Comparison of ENCODE assay signal across 7 cellular contexts in the genomic region with DNA sequence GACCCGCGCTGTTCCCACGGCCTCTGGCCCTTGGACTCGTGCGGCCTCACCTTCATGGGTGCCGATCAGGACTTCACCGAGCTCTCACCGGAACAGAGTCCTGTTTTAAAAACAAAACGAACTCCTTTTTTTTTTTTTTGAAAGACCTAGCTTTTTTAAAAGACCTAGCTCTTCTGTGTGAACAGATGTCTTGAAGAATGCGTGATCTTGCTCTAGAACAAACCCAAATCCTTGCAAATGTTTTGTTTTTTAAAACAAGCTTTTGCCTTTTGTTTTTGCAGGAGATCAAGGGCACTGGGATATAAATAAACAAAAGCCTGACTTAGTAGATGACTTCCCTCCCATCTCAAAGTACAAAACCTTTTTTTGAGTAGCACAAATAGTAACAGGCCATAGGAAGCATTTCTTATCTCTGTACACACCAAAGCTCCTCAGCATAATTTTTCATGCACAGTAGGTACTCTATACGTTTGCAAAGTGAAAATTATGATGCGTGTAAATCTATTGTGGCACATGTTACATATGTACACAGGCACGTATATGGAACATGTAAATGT. TPM values are rescaled to one million over a fixed set of nuclear protein-coding genes. Genes with fewer than 3 reads are reported as not detected.
A peak's percentile ranks its signal among the peaks of the same experiment; 100 is the strongest.
DNase-seq lines count a peak whose midpoint lies in the region; ATAC-seq and TF ChIP-seq lines count a peak whose summit lies in the region.

No MANE protein-coding gene starts in this region.

- H3K27me3 ChIP-seq in colonic mucosa, result no peaks in the 10 kb centered on the region

- peak overlapping the region; percentile 98 to 100 (median 100) for H3K27ac Mint-ChIP-seq in naive B cell

- no peak for TF ChIP-seq CTCF in GM13977 (IDR thresholded peaks at IDR 0.05; ENCODE audit: extremely low read depth, insufficient read depth, missing control alignments)
- no peak for TF ChIP-seq CTCF in colonic mucosa (IDR thresholded peaks at IDR 0.05)

- H3K36me3 ChIP-seq in colonic mucosa, result no peaks in the 10 kb centered on the region

- in situ Hi-C loops in GM13977 (cut with MboI; ENCODE audit: low pct_unique_long_range_greater_than_20kb, low sequenced_read_pairs, unreplicated experiment), result no loop called here

- peak overlapping the region; percentile 98 for H3K27ac ChIP-seq in colonic mucosa

- peaks cover 7% of the 10 kb centered on the region for H3K4me1 ChIP-seq in colonic mucosa

- peak overlapping the region; percentile 87 to 100 (median 97) for H3K4me3 Mint-ChIP-seq in naive B cell

- no peaks in the 10 kb centered on the region for H3K9me3 Mint-ChIP-seq in naive B cell

- DNase-seq in GM13977 (ENCODE audit: low spot score) (peak; percentile 29), NCI-H526 treated with DMSO at 0.1 percent for 48 hours (lab: John Stamatoyannopoulos, UW) (peak; percentile 82), colonic mucosa (no peak), naive B cell (no peak), NCI-H2196 (lab: John Stamatoyannopoulos, UW; ENCODE audit: unreplicated experiment) (no peak), glomerular visceral epithelial cell (ENCODE audit: extremely low spot score) (no peak), NK-92 (lab: John Stamatoyannopoulos, UW; ENCODE audit: unreplicated experiment) (no peak)

- peaks cover 0 to 8% (median 0%) of the 10 kb centered on the region in 3 donors for H3K27me3 Mint-ChIP-seq in naive B cell

- peaks cover 0 to 11% of the 10 kb centered on the region in 2 donors for H3K36me3 Mint-ChIP-seq in naive B cell

- H3K9ac ChIP-seq in colonic mucosa (ENCODE audit: low read depth in 2 of 2, low read length in 2 of 2), result peak overlapping the region; percentile 87 to 89

- no peaks in the 10 kb centered on the region for H3K9me3 ChIP-seq in colonic mucosa

- H3K4me1 Mint-ChIP-seq in naive B cell, result peaks cover 35 to 53% (median 43%) of the 10 kb centered on the region in 3 donors

- ATAC-seq in naive B cell (ENCODE audit: low read depth in 2 of 2), result no peak

- intact Hi-C loops in colonic mucosa (cut with DNase I), result loop anchor here (5.0 kb wide), 1 partner anchor 555 kb away; the partner anchor contains the start of gene STAG1

- H3K4me3 ChIP-seq in colonic mucosa, result peak overlapping the region; percentile 72

RNA-seq across cellular contexts. Expression of gene MSL2, which starts 1.1 kb away (rescaled TPM):
- 10 to 100 TPM; 23.5 to 31.0 TPM for total RNA-seq in colonic mucosa
- polyA plus RNA-seq in naive B cell (ENCODE audit: low read depth in 6 of 6), result 10 to 100 TPM; 24.4 to 60.5 (median 53.8) TPM

RNA-seq across cellular contexts. Expression of gene PCCB, which starts 52.9 kb away (rescaled TPM):
- 10 to 100 TPM; 60.0 to 67.0 TPM for total RNA-seq in colonic mucosa
- polyA plus RNA-seq in naive B cell (ENCODE audit: low read depth in 6 of 6), result 10 to 100 TPM; 26.4 to 54.8 (median 33.1) TPM

Comparison
In these comparisons a context has a peak if more than half of its experiments do, and no peak if none do; other contexts are left out.
1. DNase-seq: peak in GM13977 (single experiment) and NCI-H526 treated with DMSO at 0.1 percent for 48 hours (single experiment); none in colonic mucosa (single experiment), naive B cell (single experiment), NCI-H2196 (single experiment), glomerular visceral epithelial cell (single experiment) and NK-92 (single experiment).